ENCODE assay signal across 27 cellular contexts in the genomic region with DNA sequence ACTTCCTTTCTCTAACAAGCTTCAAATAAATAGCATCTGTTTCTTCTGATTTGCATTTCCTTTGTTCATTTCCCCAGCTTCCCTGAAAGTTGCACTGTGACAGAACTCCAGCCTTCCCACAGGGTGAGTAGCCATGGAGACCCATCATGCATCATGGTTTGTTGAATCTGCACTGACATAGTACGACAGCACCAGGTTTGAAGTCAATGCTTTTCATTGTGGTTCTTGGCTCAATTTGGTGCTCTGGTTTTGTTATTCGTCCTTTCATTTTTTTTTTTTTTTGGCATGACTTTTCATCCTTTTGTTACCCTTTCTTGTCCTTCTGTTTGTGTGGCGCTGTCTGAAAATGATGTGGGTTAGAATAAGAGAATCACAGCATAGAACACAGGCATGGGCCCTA.
"Had no signal": no experiment of that assay in that cellular context is flagged by ENCODE, and none has a peak within 500 bp of the region (broad histone marks: within the 10 kb centered on the region; RNA-seq: fewer than 3 reads in every experiment).

No MANE protein-coding gene starts in this region.

- H3K36me3 Mint-ChIP-seq: activated naive CD4-positive, alpha-beta T cell treated with anti-CD3 and anti-CD28 coated beads, Interleukin-2, amount 10 ng/mL, durations not matched to agents 7 days and 5 days; activated naive CD8-positive, alpha-beta T cell treated with anti-CD3 and anti-CD28 coated beads for 36 hours had no signal

- DNase-seq: activated CD4-positive, alpha-beta memory T cell treated with anti-CD3 and anti-CD28 coated beads, Interleukin-2, amount 10 ng/mL, durations not matched to agents 7 days and 5 days; activated CD4-positive, alpha-beta T cell treated with anti-CD3 and anti-CD28 coated beads, Interleukin-2, amount 10 ng/mL, durations not matched to agents 7 days and 5 days; activated CD4-positive, CD25-positive, alpha-beta regulatory T cell; activated gamma-delta T cell treated with Interleukin-2 at 50 U/mL for 16 hours; activated naive CD4-positive, alpha-beta T cell treated with anti-CD3 and anti-CD28 coated beads, Interleukin-2, amount 10 ng/mL, durations not matched to agents 7 days and 5 days; activated naive CD8-positive, alpha-beta T cell treated with anti-CD3 and anti-CD28 coated beads for 36 hours; activated T-cell treated with anti-CD3 and anti-CD28 coated beads for 4 hours; activated T-cell treated with anti-CD3 and anti-CD28 coated beads, Interleukin-2, amount 50 U/mL, for 48 hours; body of pancreas; central memory CD4-positive, alpha-beta T cell; NCI-H1092; NCI-H1417; NCI-H1930; NCI-H2171; NCI-H2227 treated with DMSO at 0.1 percent for 48 hours; NCI-H510A; NCI-H526 treated with DMSO at 0.1 percent for 48 hours; NCI-H82; OCI-M1; RPMI8226; T-helper 1 cell had no signal

- H3K4me1 Mint-ChIP-seq: activated CD4-positive, alpha-beta memory T cell treated with anti-CD3 and anti-CD28 coated beads, Interleukin-2, amount 10 ng/mL, durations not matched to agents 7 days and 5 days; activated CD4-positive, alpha-beta T cell treated with anti-CD3 and anti-CD28 coated beads, Interleukin-2, amount 10 ng/mL, durations not matched to agents 7 days and 5 days; activated naive CD4-positive, alpha-beta T cell treated with anti-CD3 and anti-CD28 coated beads, Interleukin-2, amount 10 ng/mL, durations not matched to agents 7 days and 5 days; activated naive CD8-positive, alpha-beta T cell treated with anti-CD3 and anti-CD28 coated beads for 36 hours; activated T-helper 17 cell treated with anti-CD3 and anti-CD28 coated beads, Interleukin-2, amount 50 U/mL, for 72 hours had no signal

- FAIRE-seq: bronchial epithelial cell had no signal

- H3K9me3 ChIP-seq: body of pancreas had no signal

- H3K27me3 Mint-ChIP-seq: activated CD4-positive, alpha-beta memory T cell treated with anti-CD3 and anti-CD28 coated beads, Interleukin-2, amount 10 ng/mL, durations not matched to agents 7 days and 5 days; activated CD4-positive, alpha-beta T cell treated with anti-CD3 and anti-CD28 coated beads, Interleukin-2, amount 10 ng/mL, durations not matched to agents 7 days and 5 days; activated naive CD4-positive, alpha-beta T cell treated with anti-CD3 and anti-CD28 coated beads, Interleukin-2, amount 10 ng/mL, durations not matched to agents 7 days and 5 days; activated naive CD8-positive, alpha-beta T cell treated with anti-CD3 and anti-CD28 coated beads for 36 hours; activated T-helper 17 cell treated with anti-CD3 and anti-CD28 coated beads, Interleukin-2, amount 50 U/mL, for 72 hours had no signal

- H3K4me1 ChIP-seq: body of pancreas had no signal

- H3K27me3 ChIP-seq: body of pancreas had no signal

- H3K4me3 ChIP-seq: body of pancreas, SK-N-MC had no signal

- H3K27ac ChIP-seq: body of pancreas, SK-N-MC, VCaP had no signal

- H3K27ac Mint-ChIP-seq: activated CD4-positive, alpha-beta memory T cell treated with anti-CD3 and anti-CD28 coated beads, Interleukin-2, amount 10 ng/mL, durations not matched to agents 7 days and 5 days; activated CD4-positive, alpha-beta T cell treated with anti-CD3 and anti-CD28 coated beads, Interleukin-2, amount 10 ng/mL, durations not matched to agents 7 days and 5 days; activated naive CD4-positive, alpha-beta T cell treated with anti-CD3 and anti-CD28 coated beads, Interleukin-2, amount 10 ng/mL, durations not matched to agents 7 days and 5 days; activated naive CD8-positive, alpha-beta T cell treated with anti-CD3 and anti-CD28 coated beads for 36 hours; activated T-helper 17 cell treated with anti-CD3 and anti-CD28 coated beads, Interleukin-2, amount 50 U/mL, for 72 hours had no signal

- ATAC-seq: activated T-helper 17 cell treated with anti-CD3 and anti-CD28 coated beads, Interleukin-2, amount 50 U/mL, for 72 hours; body of pancreas; Panc1; Right ventricle myocardium inferior had no signal

- H3K4me3 Mint-ChIP-seq: activated CD4-positive, alpha-beta memory T cell treated with anti-CD3 and anti-CD28 coated beads, Interleukin-2, amount 10 ng/mL, durations not matched to agents 7 days and 5 days; activated CD4-positive, alpha-beta T cell treated with anti-CD3 and anti-CD28 coated beads, Interleukin-2, amount 10 ng/mL, durations not matched to agents 7 days and 5 days; activated naive CD4-positive, alpha-beta T cell treated with anti-CD3 and anti-CD28 coated beads, Interleukin-2, amount 10 ng/mL, durations not matched to agents 7 days and 5 days; activated naive CD8-positive, alpha-beta T cell treated with anti-CD3 and anti-CD28 coated beads for 36 hours; activated T-helper 17 cell treated with anti-CD3 and anti-CD28 coated beads, Interleukin-2, amount 50 U/mL, for 72 hours had no signal
